8 cellular contexts compared by ENCODE assay signal in the genomic region with DNA sequence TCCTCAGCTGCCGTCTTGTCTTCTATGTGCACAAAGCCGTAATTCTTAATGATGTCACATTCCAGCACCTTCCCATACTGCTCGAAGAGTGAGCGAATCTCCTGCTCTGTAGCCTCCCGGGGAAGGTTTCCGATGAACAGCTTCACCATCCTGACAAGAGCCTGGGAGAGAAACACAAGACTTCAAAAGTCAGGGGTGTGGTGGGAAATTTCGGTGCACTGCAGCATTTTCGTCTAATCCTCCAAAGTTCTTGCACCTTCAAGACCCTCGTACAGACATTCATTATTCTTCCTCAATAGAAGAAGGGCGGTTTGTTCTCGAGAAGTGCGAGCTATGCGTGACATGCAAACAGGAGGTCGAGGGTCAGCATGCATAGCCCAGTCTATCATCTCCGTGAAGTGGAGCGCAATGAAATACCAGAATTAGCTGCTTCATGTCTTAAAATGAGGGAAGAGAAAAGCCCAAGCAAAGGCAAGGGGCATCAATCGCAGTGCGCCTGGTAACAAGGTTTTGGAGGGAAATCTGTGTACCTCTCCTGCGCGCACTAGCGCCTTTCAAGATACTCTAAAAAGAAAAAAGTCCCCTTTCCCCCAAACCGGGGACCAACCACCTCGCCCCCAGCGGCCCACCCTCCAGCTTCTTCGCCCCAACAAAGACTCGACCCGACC. TPM values are rescaled to one million over a fixed set of nuclear protein-coding genes. Genes with fewer than 3 reads are reported as not detected.
DNase-seq lines count a peak whose midpoint lies in the region; TF ChIP-seq lines count a peak whose summit lies in the region.

No MANE protein-coding gene starts in this region.

- peak overlapping the region; percentile 64 for H3K4me3 ChIP-seq in H7 (ENCODE audit: insufficient read depth, low read depth, low read length)
- H3K4me3 ChIP-seq in WERI-Rb-1 (ENCODE audit: low read depth, low read length), result peak overlapping the region; percentile 70
- H3K4me3 ChIP-seq in skin epidermis, result peak overlapping the region; percentile 48 to 77 (median 67)

- H3K36me3 ChIP-seq in H7 (replicated peaks; ENCODE audit: control insufficient read depth, insufficient read depth, low read length), result no peaks in the 10 kb centered on the region
- H3K36me3 ChIP-seq in WERI-Rb-1, result peaks cover 49% of the 10 kb centered on the region

- H3K9me3 Mint-ChIP-seq in glutamatergic neuron (ENCODE audit: unreplicated experiment), result peaks cover 15% of the 10 kb centered on the region

- H3K4me3 Mint-ChIP-seq in glutamatergic neuron (ENCODE audit: unreplicated experiment), result peak overlapping the region; percentile 98

- H3K36me3 Mint-ChIP-seq in glutamatergic neuron (ENCODE audit: unreplicated experiment), result no peaks in the 10 kb centered on the region

- peaks cover 15% of the 10 kb centered on the region for H3K4me1 Mint-ChIP-seq in glutamatergic neuron (ENCODE audit: low read depth, unreplicated experiment)

- H3K27me3 Mint-ChIP-seq in glutamatergic neuron (ENCODE audit: unreplicated experiment), result peaks cover 11% of the 10 kb centered on the region

- no peaks in the 10 kb centered on the region for H3K9me3 ChIP-seq in WERI-Rb-1 (ENCODE audit: severe bottlenecking)

- H3K27ac ChIP-seq in WERI-Rb-1 (peak overlapping the region; percentile 97), skin epidermis (peak overlapping the region; percentile 54 to 98 (median 93))

- H3K27me3 ChIP-seq in H7 (ENCODE audit: control insufficient read depth, insufficient read depth, low read length) (no peaks in the 10 kb centered on the region), WERI-Rb-1 (ENCODE audit: insufficient read depth, low read depth, severe bottlenecking) (no peaks in the 10 kb centered on the region)

- H3K27ac Mint-ChIP-seq in glutamatergic neuron (ENCODE audit: unreplicated experiment), result peak overlapping the region; percentile 95

- DNase-seq in H7 (no peak), WERI-Rb-1 (no peak), glutamatergic neuron (no peak), NCI-H2196 treated with DMSO at 0.1 percent for 48 hours (lab: John Stamatoyannopoulos, UW; ENCODE audit: unreplicated experiment) (no peak), NCI-H1930 (lab: John Stamatoyannopoulos, UW) (no peak), posterior vena cava (ENCODE audit: low spot score) (no peak)
- DNase-seq in activated CD8-positive, alpha-beta memory T cell treated with anti-CD3 and anti-CD28 coated beads, Interleukin-2, amount 50 U/mL, for 4 hours, result no peak

- TF ChIP-seq CTCF in WERI-Rb-1 (IDR thresholded peaks at IDR 0.05; ENCODE audit: low read depth, low read length), result no peak
- TF ChIP-seq CTCF in glutamatergic neuron (IDR thresholded peaks at IDR 0.05; ENCODE audit: partially characterized antibody, unreplicated experiment), result no peak

- intact Hi-C loops in posterior vena cava (cut with DNase I), result loop anchor here in 1 of 2 donors (5.0 kb wide), 1 partner anchor 85 kb away; a partner anchor contains a TSS

RNA-seq across cellular contexts. Expression of a gene that starts 0.6 kb away (rescaled TPM):
- total RNA-seq in H7 (2014; rRNA removed; shearing (Covaris generic)), result 13.1 and 21.8 TPM in 2 replicates
- total RNA-seq in glutamatergic neuron (ENCODE audit: unreplicated experiment), result 61.2 TPM
- 10 to 100 TPM in 1 of 2 donors, 1 to 10 TPM in 1; 9.0 to 10.2 TPM for total RNA-seq in posterior vena cava

RNA-seq across cellular contexts. Expression of a gene that starts 38.6 kb away (rescaled TPM):
- 120 and 134 TPM in 2 replicates for total RNA-seq in H7 (2014; rRNA removed; shearing (Covaris generic))
- 244 TPM for total RNA-seq in glutamatergic neuron (ENCODE audit: unreplicated experiment)
- 10 to 100 TPM; 63.4 to 68.9 TPM for total RNA-seq in posterior vena cava

RNA-seq across cellular contexts. Expression of a gene that starts 52.0 kb away (rescaled TPM):
- total RNA-seq in H7 (2014; rRNA removed; shearing (Covaris generic)), result 39.2 and 51.2 TPM in 2 replicates
- 371 TPM for total RNA-seq in glutamatergic neuron (ENCODE audit: unreplicated experiment)
- total RNA-seq in posterior vena cava, result 1 to 10 TPM; 4.2 to 5.9 TPM
